ENCODE assay signal across 8 cellular contexts in the genomic region with DNA sequence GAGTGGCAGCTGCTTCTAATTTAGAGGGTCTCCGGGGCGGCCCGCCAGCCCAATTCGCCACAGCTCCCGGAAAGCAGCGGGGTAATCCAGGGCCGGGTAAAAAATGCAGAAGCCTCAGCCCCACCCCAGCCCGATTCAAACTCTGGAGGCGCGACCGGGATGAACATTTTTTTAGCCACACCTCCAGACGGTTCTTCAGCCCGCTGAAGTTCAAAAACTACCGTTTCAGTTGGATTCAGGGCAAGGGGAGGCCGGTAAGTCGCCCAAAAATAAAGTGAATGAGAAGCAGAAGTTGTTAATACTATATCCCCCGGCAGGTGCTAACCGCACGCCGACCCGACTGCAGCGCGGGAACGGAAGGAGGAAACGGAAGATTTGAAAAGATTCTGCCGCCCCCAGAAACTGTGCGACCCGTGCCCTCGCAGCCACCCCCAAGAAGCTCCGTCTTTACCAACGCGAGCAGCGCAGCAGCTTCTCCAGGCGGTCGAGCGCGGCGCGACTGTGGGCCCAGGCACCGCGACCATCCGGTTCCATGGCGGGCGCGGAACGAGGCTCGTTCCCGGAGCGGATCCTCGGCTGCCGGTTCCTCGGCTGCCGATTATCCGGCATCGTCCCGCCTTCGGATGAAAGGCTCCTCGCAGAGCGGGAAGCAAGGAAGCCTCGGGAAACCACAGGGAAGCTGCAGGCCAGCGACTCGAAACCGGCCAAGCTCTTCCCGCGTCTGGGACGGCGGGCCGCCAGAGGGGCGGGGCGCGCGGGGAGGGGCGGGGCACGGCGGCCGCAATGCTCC. TPM values are rescaled to one million over a fixed set of nuclear protein-coding genes. Genes with fewer than 3 reads are reported as not detected.
DNase-seq lines count a peak whose midpoint lies in the region; ATAC-seq and TF ChIP-seq lines count a peak whose summit lies in the region.

Gene BARD1, minus strand, starts transcription at position 723 of the 790 bp plus-strand sequence. Its CDS starts 114 bp downstream, at position 609.

- H3K36me3 Mint-ChIP-seq in GM23338 (ENCODE audit: low read depth) = peaks cover 4% of the 10 kb centered on the region; the same call in 2 of the 3 replicates

- H3K4me1 Mint-ChIP-seq in GM23338 = peaks cover 46% of the 10 kb centered on the region

- peak; percentile 69 for DNase-seq in GM23338 (ENCODE audit: low spot score)
- DNase-seq in Kasumi-1 (lab: John Stamatoyannopoulos, UW) = peak; percentile 33 to 55
- DNase-seq in body of pancreas = peak; percentile 29 to 48 (median 38)
- DNase-seq in NCI-H1436 treated with DMSO at 0.1 percent for 48 hours (lab: John Stamatoyannopoulos, UW) = no peak

- peak within 1 kb of the TSS; percentile 89 for H3K4me3 Mint-ChIP-seq in GM23338

- peak within 1 kb of the TSS; percentile 97 for H3K27ac Mint-ChIP-seq in GM23338

- peak within 1 kb of the TSS; percentile 99 for H3K4me2 ChIP-seq in GM23338

- H3K9ac ChIP-seq in iPS-15b (ENCODE audit: low read depth, low read length) = peak within 1 kb of the TSS; percentile 79
- peak within 1 kb of the TSS; percentile 86 to 93 (median 90) for H3K9ac ChIP-seq in skeletal muscle tissue (ENCODE audit: low read depth in 1 of 3, low read length in 3 of 3)

- H3K27me3 Mint-ChIP-seq in GM23338 (ENCODE audit: insufficient read depth, low read depth, poor library complexity) = peaks cover 11% of the 10 kb centered on the region

- TF ChIP-seq CTCF in GM23338 (conservative IDR thresholded peaks at IDR 0.05; ENCODE audit: low read depth in 2 of 2) (no peak), body of pancreas (IDR thresholded peaks at IDR 0.05) (peak in 2 of 7 experiments; percentile 1 to 15)

- intact Hi-C loops in T-helper 1 cell treated with Interleukin-12 subunit alpha and Interleukin-12 subunit beta and Interleukin-4 antibody, amounts not matched to agents 30 ng/mL and 1 ng/mL, for 36 hours (cut with micrococcal nuclease) = loop anchor here (1.0 to 5.0 kb wide), 11 partner anchors 12 to 1690 kb away; partner anchors contain the start of genes ATIC, IKZF2, MREG and RPL37A
- intact Hi-C loops in body of pancreas (cut with DNase I) = no loop called here

- H3K4me3 ChIP-seq in GM08714 (ENCODE audit: low read length) = peak within 1 kb of the TSS; percentile 95
- peak within 1 kb of the TSS; percentile 66 for H3K4me3 ChIP-seq in GM23338
- peak within 1 kb of the TSS; percentile 39 to 76 for H3K4me3 ChIP-seq in body of pancreas
- H3K4me3 ChIP-seq in iPS-15b (ENCODE audit: low read depth, low read length) = peak within 1 kb of the TSS; percentile 84
- peak within 1 kb of the TSS; percentile 76 to 92 (median 79) for H3K4me3 ChIP-seq in skeletal muscle tissue (ENCODE audit: low read length in 3 of 3)

- H3K79me2 ChIP-seq in GM23338 (replicated peaks; ENCODE audit: insufficient read depth) = peaks cover 46% of the 10 kb centered on the region

- H3K9me3 Mint-ChIP-seq in GM23338 = no peaks in the 10 kb centered on the region

- 0% methylated on average over 16 to 76 of the region's 76 CpGs for WGBS in body of pancreas, 2 donors

- H3K27ac ChIP-seq in GM23338 (ENCODE audit: low read depth) (peak within 1 kb of the TSS; percentile 95), body of pancreas (peak within 1 kb of the TSS; percentile 76 to 96 (median 94)), skeletal muscle tissue (ENCODE audit: low read depth, low read length) (peak within 1 kb of the TSS; percentile 91)

- H3K36me3 ChIP-seq in GM23338 (ENCODE audit: insufficient read depth) = no peaks in the 10 kb centered on the region
- no peaks in the 10 kb centered on the region for H3K36me3 ChIP-seq in body of pancreas (replicated peaks in 1 of 2; ENCODE audit: insufficient read depth in 1 of 2, low read depth in 2 of 2)
- H3K36me3 ChIP-seq in iPS-15b (ENCODE audit: control insufficient read depth, insufficient read depth, low read length) = no peaks in the 10 kb centered on the region
- no peaks in the 10 kb centered on the region for H3K36me3 ChIP-seq in skeletal muscle tissue (ENCODE audit: control insufficient read depth in 3 of 3, insufficient read depth in 3 of 3, low read length in 3 of 3)

- peak in 2 of 3 donors; percentile 46 to 55 for TF ChIP-seq POLR2A in body of pancreas (IDR thresholded peaks at IDR 0.05)

- peaks cover 6% of the 10 kb centered on the region; the same call in 1 of the 2 replicates for H3K27me3 ChIP-seq in GM23338 (ENCODE audit: insufficient read depth)
- H3K27me3 ChIP-seq in body of pancreas = no peaks in the 10 kb centered on the region
- peaks cover 7% of the 10 kb centered on the region for H3K27me3 ChIP-seq in iPS-15b (ENCODE audit: control insufficient read depth, insufficient read depth, low read length)
- no peaks in the 10 kb centered on the region for H3K27me3 ChIP-seq in skeletal muscle tissue (ENCODE audit: control insufficient read depth in 3 of 3, insufficient read depth in 3 of 3, low read length in 3 of 3)

- ATAC-seq in GM23338 (peak; percentile 35), body of pancreas (peak; percentile 11)

- H3F3A ChIP-seq in GM23338 (replicated peaks; ENCODE audit: low read depth) = no peaks in the 10 kb centered on the region

- no peaks in the 10 kb centered on the region for H3K9me3 ChIP-seq in body of pancreas
- H3K9me3 ChIP-seq in iPS-15b (ENCODE audit: control insufficient read depth, insufficient read depth, low read length) = no peaks in the 10 kb centered on the region
- no peaks in the 10 kb centered on the region for H3K9me3 ChIP-seq in skeletal muscle tissue (ENCODE audit: control insufficient read depth in 3 of 3, low read length in 3 of 3)

- H3K4me1 ChIP-seq in GM23338 (ENCODE audit: insufficient read depth) = peaks cover 37% of the 10 kb centered on the region
- H3K4me1 ChIP-seq in body of pancreas = peaks cover 4% of the 10 kb centered on the region
- peaks cover 15% of the 10 kb centered on the region for H3K4me1 ChIP-seq in iPS-15b (ENCODE audit: control insufficient read depth, insufficient read depth, low read length)
- H3K4me1 ChIP-seq in skeletal muscle tissue (ENCODE audit: control insufficient read depth in 3 of 3, insufficient read depth in 3 of 3, low read length in 3 of 3) = peaks cover 15 to 17% (median 16%) of the 10 kb centered on the region in 3 donors

- H3K9me2 ChIP-seq in GM23338 (ENCODE audit: insufficient read depth) = no peaks in the 10 kb centered on the region

- peaks cover 20% of the 10 kb centered on the region; the same call in 1 of the 2 replicates for H4K20me1 ChIP-seq in GM23338 (replicated peaks; ENCODE audit: insufficient read depth)

- peak within 1 kb of the TSS; percentile 67 for H2AFZ ChIP-seq in GM23338

RNA-seq across cellular contexts. Expression of gene BARD1, which starts in this region (rescaled TPM):
- 31.1 and 33.9 TPM in 2 replicates for total RNA-seq in GM23338 (2014; rRNA removed; shearing (Covaris generic))
- 59.0 and 61.0 TPM in 2 replicates for polyA plus RNA-seq in GM23338 (2016; fragmentation: Nextera tagmentation; extraction: Ambion mirVana)
- 28.7 and 37.7 TPM in 2 replicates for total RNA-seq in T-helper 1 cell treated with Interleukin-12 subunit alpha and Interleukin-12 subunit beta and Interleukin-4 antibody, amounts not matched to agents 30 ng/mL and 1 ng/mL, for 36 hours
- 1 to 10 TPM; 4.4 to 5.9 TPM for total RNA-seq in body of pancreas
- 89.8 TPM for total RNA-seq in skeletal muscle tissue
